ENCODE assay signal across 8 cellular contexts in genomic region chr11:19241260-19242183, GRCh38. TPM values are rescaled to one million over a fixed set of nuclear protein-coding genes. Genes with fewer than 3 reads are reported as not detected.
DNase-seq lines count a peak whose midpoint lies in the region; ATAC-seq and TF ChIP-seq lines count a peak whose summit lies in the region.

No MANE protein-coding gene starts in this region.

- no peaks in the 10 kb centered on the region for H3K9me2 ChIP-seq in HCT116 (ENCODE audit: insufficient read depth)

- H3K4me1 ChIP-seq in HCT116 (ENCODE audit: control insufficient read depth in 1 of 2, insufficient read depth in 2 of 2, low read length in 2 of 2), result peaks cover 10 to 46% of the 10 kb centered on the region in 2 experiments

- RAD21 ChIA-PET in HCT116 (lab: Charles Lee; ENCODE audit: low non-redundant PET in 1 of 2, low total read pairs in 2 of 2, uncharacterized antibody in 2 of 2, unreplicated experiment in 2 of 2), result no interaction called here

- H3K36me3 Mint-ChIP-seq in activated CD4-positive, alpha-beta T cell treated with anti-CD3 and anti-CD28 coated beads, Interleukin-2, amount 10 ng/mL, durations not matched to agents 24 days and 14 days (ENCODE audit: low read depth), result peaks cover 23% of the 10 kb centered on the region
- H3K36me3 Mint-ChIP-seq in activated T-helper 2 cell treated with anti-CD3 and anti-CD28 coated beads, Interferon-gamma antibody, Interleukin-2, Interleukin-4, amounts not matched to agents 10 μg/mL and 5 μg/mL and 100 μg/mL, durations not matched to agents 14 hours and 24 hours and 36 hours (ENCODE audit: low read depth), result peaks cover 31% of the 10 kb centered on the region

- peak overlapping the region; percentile 61 for H3K27ac ChIP-seq in HCT116 (ENCODE audit: low read depth, low read length)

- peak overlapping the region; percentile 75 for H3K27ac Mint-ChIP-seq in activated CD4-positive, alpha-beta T cell treated with anti-CD3 and anti-CD28 coated beads, Interleukin-2, amount 10 ng/mL, durations not matched to agents 24 days and 14 days
- peak overlapping the region; percentile 82 for H3K27ac Mint-ChIP-seq in activated T-helper 2 cell treated with anti-CD3 and anti-CD28 coated beads, Interferon-gamma antibody, Interleukin-2, Interleukin-4, amounts not matched to agents 10 μg/mL and 5 μg/mL and 100 μg/mL, durations not matched to agents 14 hours and 24 hours and 36 hours

- H3K9me3 ChIP-seq in HCT116 (ENCODE audit: control insufficient read depth in 1 of 2, insufficient read depth in 1 of 2, low read depth in 1 of 2, low read length in 2 of 2), result no peaks in the 10 kb centered on the region

- peak overlapping the region; percentile 96 for H3K4me3 Mint-ChIP-seq in activated CD4-positive, alpha-beta T cell treated with anti-CD3 and anti-CD28 coated beads, Interleukin-2, amount 10 ng/mL, durations not matched to agents 24 days and 14 days
- peak overlapping the region; percentile 90 for H3K4me3 Mint-ChIP-seq in activated T-helper 2 cell treated with anti-CD3 and anti-CD28 coated beads, Interferon-gamma antibody, Interleukin-2, Interleukin-4, amounts not matched to agents 10 μg/mL and 5 μg/mL and 100 μg/mL, durations not matched to agents 14 hours and 24 hours and 36 hours (ENCODE audit: low read depth)

- CTCF ChIA-PET in HCT116 (lab: Charles Lee), result interaction anchor here (0.6 kb wide), 1 partner anchor 170 kb away, joined by 3 read pairs; no protein-coding TSS in a partner anchor

- H3K4me3 ChIP-seq in HCT116 (replicated peaks in 1 of 2; ENCODE audit: low read depth in 1 of 2, low read length in 2 of 2), result peak overlapping the region; percentile 66 to 94
- peak overlapping the region; percentile 54 for H3K4me3 ChIP-seq in iPS-11a (ENCODE audit: low read depth, low read length)

- peaks cover 15% of the 10 kb centered on the region for H3K27me3 Mint-ChIP-seq in activated CD4-positive, alpha-beta T cell treated with anti-CD3 and anti-CD28 coated beads, Interleukin-2, amount 10 ng/mL, durations not matched to agents 24 days and 14 days
- H3K27me3 Mint-ChIP-seq in activated T-helper 2 cell treated with anti-CD3 and anti-CD28 coated beads, Interferon-gamma antibody, Interleukin-2, Interleukin-4, amounts not matched to agents 10 μg/mL and 5 μg/mL and 100 μg/mL, durations not matched to agents 14 hours and 24 hours and 36 hours (ENCODE audit: low read depth), result peaks cover 5% of the 10 kb centered on the region

- no peaks in the 10 kb centered on the region for H3K9me3 Mint-ChIP-seq in activated CD4-positive, alpha-beta T cell treated with anti-CD3 and anti-CD28 coated beads, Interleukin-2, amount 10 ng/mL, durations not matched to agents 24 days and 14 days
- no peaks in the 10 kb centered on the region for H3K9me3 Mint-ChIP-seq in activated T-helper 2 cell treated with anti-CD3 and anti-CD28 coated beads, Interferon-gamma antibody, Interleukin-2, Interleukin-4, amounts not matched to agents 10 μg/mL and 5 μg/mL and 100 μg/mL, durations not matched to agents 14 hours and 24 hours and 36 hours

- H3K27me3 ChIP-seq in HCT116 (ENCODE audit: insufficient read depth, low read length), result no peaks in the 10 kb centered on the region

- TF ChIP-seq RAD21 in HCT116 (IDR thresholded peaks at IDR 0.05; ENCODE audit: low read depth), result no peak

- POLR2A ChIA-PET in HCT116 (lab: Charles Lee), result no interaction called here

- H3K4me2 ChIP-seq in HCT116 (ENCODE audit: low read length), result peak overlapping the region; percentile 83

- H3K79me2 ChIP-seq in HCT116 (ENCODE audit: insufficient read depth, low read length), result peaks cover 22% of the 10 kb centered on the region

- intact Hi-C loops in activated CD4-positive, alpha-beta T cell treated with anti-CD3 and anti-CD28 coated beads, Interleukin-2, amount 10 ng/mL, durations not matched to agents 24 days and 14 days (cut with micrococcal nuclease), result loop anchor here (2.0 to 10.0 kb wide), 6 partner anchors 125 to 1229 kb away; partner anchors contain the start of genes LDHA, NAV2, SERGEF and ZDHHC13
- intact Hi-C loops in HCT116 (cut with micrococcal nuclease), result loop anchor here (2.0 kb wide), 2 partner anchors 125 to 165 kb away; partner anchors contain the start of gene ZDHHC13
- intact Hi-C loops in activated T-helper 2 cell treated with anti-CD3 and anti-CD28 coated beads, Interferon-gamma antibody, Interleukin-2, Interleukin-4, amounts not matched to agents 10 μg/mL and 5 μg/mL and 100 μg/mL, durations not matched to agents 14 hours and 24 hours and 36 hours (cut with micrococcal nuclease), result loop anchor here (2.0 to 5.0 kb wide), 3 partner anchors 125 to 471 kb away; partner anchors contain the start of genes NAV2 and ZDHHC13

- TF ChIP-seq POLR2A in HCT116 (IDR thresholded peaks at IDR 0.05; ENCODE audit: borderline replicate concordance, extremely low read depth, insufficient read depth, insufficient read length), result no peak

- no peak for TF ChIP-seq CTCF in HCT116 (IDR thresholded peaks at IDR 0.05 in 2 of 3, conservative IDR thresholded peaks at IDR 0.05 in 1 of 3; ENCODE audit: borderline replicate concordance in 1 of 3, insufficient read depth in 1 of 3, low read depth in 2 of 3, low read length in 2 of 3)

- peaks cover 30% of the 10 kb centered on the region for H3K4me1 Mint-ChIP-seq in activated CD4-positive, alpha-beta T cell treated with anti-CD3 and anti-CD28 coated beads, Interleukin-2, amount 10 ng/mL, durations not matched to agents 24 days and 14 days
- peaks cover 38% of the 10 kb centered on the region for H3K4me1 Mint-ChIP-seq in activated T-helper 2 cell treated with anti-CD3 and anti-CD28 coated beads, Interferon-gamma antibody, Interleukin-2, Interleukin-4, amounts not matched to agents 10 μg/mL and 5 μg/mL and 100 μg/mL, durations not matched to agents 14 hours and 24 hours and 36 hours (ENCODE audit: low read depth)

- H3K36me3 ChIP-seq in HCT116 (ENCODE audit: control insufficient read depth in 1 of 2, insufficient read depth in 2 of 2, low read length in 2 of 2), result peaks cover 0 to 16% of the 10 kb centered on the region in 2 experiments; a peak in 1 of 4 replicates

- DNase-seq in activated CD4-positive, alpha-beta T cell treated with anti-CD3 and anti-CD28 coated beads, Interleukin-2, amount 10 ng/mL, durations not matched to agents 24 days and 14 days, result peak; percentile 88
- no peak for DNase-seq in activated CD4-positive, alpha-beta T cell treated with anti-CD3 and anti-CD28 coated beads for 1 hour
- DNase-seq in HCT116 (ENCODE audit: low read depth, low spot score) (no peak), M059J (ENCODE audit: low read depth) (peak; percentile 44), mesenteric fat pad (ENCODE audit: low spot score) (no peak)
- peak; percentile 54 for DNase-seq in activated T-helper 2 cell treated with anti-CD3 and anti-CD28 coated beads, Interferon-gamma antibody, Interleukin-2, Interleukin-4, amounts not matched to agents 10 μg/mL and 5 μg/mL and 100 μg/mL, durations not matched to agents 14 hours and 24 hours and 36 hours (ENCODE audit: low spot score)
- DNase-seq in stimulated activated CD4-positive, alpha-beta T cell treated with anti-CD3 and anti-CD28 coated beads, Interleukin-12 subunit alpha, Interleukin-12 subunit beta, amount 100 ng/mL, for 48 hours (ENCODE audit: low read depth in 2 of 3, low spot score in 1 of 3), result peak; percentile 18 to 43 (median 32)

- peak overlapping the region; percentile 90 for H3K9ac ChIP-seq in HCT116 (ENCODE audit: low read length)

- no TSS peak for BruUV-seq in HCT116 (replicated peaks; lab: Mats Ljungman, UMichigan)

- peak; percentile 71 for ATAC-seq in HCT116

- H4K20me1 ChIP-seq in HCT116 (ENCODE audit: insufficient read depth), result no peaks in the 10 kb centered on the region

- H2AFZ ChIP-seq in HCT116 (ENCODE audit: low read depth, low read length, poor library complexity, severe bottlenecking), result peak overlapping the region; percentile 22

TF ChIP-seq in HCT116, 20 proteins besides CTCF, POLR2A, EP300 and RAD21:
- TF ChIP-seq ZFX (IDR thresholded peaks at IDR 0.05) (peak; percentile 39; the same call in 1 of the 2 replicates), SIN3A (IDR thresholded peaks at IDR 0.05; ENCODE audit: low read depth) (no peak)

RNA-seq across cellular contexts. Expression of gene E2F8, which starts 0.8 kb away (rescaled TPM):
- total RNA-seq in activated CD4-positive, alpha-beta T cell treated with anti-CD3 and anti-CD28 coated beads, Interleukin-2, amount 10 ng/mL, durations not matched to agents 24 days and 14 days, result 27.4 and 29.0 TPM in 2 replicates
- 18.4 TPM for total RNA-seq in HCT116 (2021; ENCODE audit: unreplicated experiment)
- 8.2 and 10.6 TPM in 2 replicates for polyA plus RNA-seq in HCT116 (2012)
- total RNA-seq in M059J (2014; rRNA removed; shearing (Covaris generic)), result 3.9 and 8.5 TPM in 2 replicates
- total RNA-seq in activated T-helper 2 cell treated with anti-CD3 and anti-CD28 coated beads, Interferon-gamma antibody, Interleukin-2, Interleukin-4, amounts not matched to agents 10 μg/mL and 5 μg/mL and 100 μg/mL, durations not matched to agents 14 hours and 24 hours and 36 hours, result 24.0 TPM in 2 replicates
- total RNA-seq in mesenteric fat pad, result not detected

RNA-seq across cellular contexts. Expression of gene CSRP3, which starts 39.7 kb away (rescaled TPM):
- total RNA-seq in activated CD4-positive, alpha-beta T cell treated with anti-CD3 and anti-CD28 coated beads, Interleukin-2, amount 10 ng/mL, durations not matched to agents 24 days and 14 days, result not detected in 2 replicates
- total RNA-seq in HCT116 (2021; ENCODE audit: unreplicated experiment) (not detected), mesenteric fat pad (not detected)
- polyA plus RNA-seq in HCT116 (2012), result not detected in 2 replicates
- not detected in 2 replicates for total RNA-seq in M059J (2014; rRNA removed; shearing (Covaris generic))
- not detected in 2 replicates for total RNA-seq in activated T-helper 2 cell treated with anti-CD3 and anti-CD28 coated beads, Interferon-gamma antibody, Interleukin-2, Interleukin-4, amounts not matched to agents 10 μg/mL and 5 μg/mL and 100 μg/mL, durations not matched to agents 14 hours and 24 hours and 36 hours

Comparison
In these comparisons a context has a peak if more than half of its experiments do, and no peak if none do; other contexts are left out.
1. DNase-seq: peak in activated CD4-positive, alpha-beta T cell treated with anti-CD3 and anti-CD28 coated beads, Interleukin-2, amount 10 ng/mL, durations not matched to agents 24 days and 14 days (single experiment), M059J (single experiment), activated T-helper 2 cell treated with anti-CD3 and anti-CD28 coated beads, Interferon-gamma antibody, Interleukin-2, Interleukin-4, amounts not matched to agents 10 μg/mL and 5 μg/mL and 100 μg/mL, durations not matched to agents 14 hours and 24 hours and 36 hours (single experiment) and stimulated activated CD4-positive, alpha-beta T cell treated with anti-CD3 and anti-CD28 coated beads, Interleukin-12 subunit alpha, Interleukin-12 subunit beta, amount 100 ng/mL, for 48 hours (3 of 3); none in activated CD4-positive, alpha-beta T cell treated with anti-CD3 and anti-CD28 coated beads for 1 hour (single experiment), HCT116 (single experiment) and mesenteric fat pad (single experiment).